In genomic region chr6:20291764-20292227, GRCh38 we compare ENCODE assay signal across 8 cellular contexts.
DNase-seq lines count a peak whose midpoint lies in the region; ATAC-seq and TF ChIP-seq lines count a peak whose summit lies in the region.

No MANE protein-coding gene starts in this region.

- H3K79me2 ChIP-seq in DND-41 (ENCODE audit: insufficient read depth, low read length) (no peaks in the 10 kb centered on the region), KMS-11 (ENCODE audit: insufficient read depth, low read depth) (no peaks in the 10 kb centered on the region), PC-9 (ENCODE audit: low read depth) (no peaks in the 10 kb centered on the region), fibroblast of lung (ENCODE audit: control insufficient read depth, insufficient read depth, low read length) (no peaks in the 10 kb centered on the region)

- ATAC-seq in DND-41 (ENCODE audit: insufficient read depth, low read depth) (peak; percentile 97), GM21737 (IDR thresholded peaks at IDR 0.05; ENCODE audit: unreplicated experiment) (peak; percentile 69)
- ATAC-seq in stimulated activated naive CD8-positive, alpha-beta T cell treated with anti-CD3 and anti-CD28 coated beads, Interleukin-15, amount 100 ng/mL, for 72 hours: peak; percentile 84

- DNase-seq in DND-41 (peak; percentile 84), PC-9 (peak; percentile 53 to 71), fibroblast of lung (ENCODE audit: low read depth in 2 of 2) (peak; percentile 67 to 86), neural crest cell (ENCODE audit: low read depth, low spot score) (peak; percentile 86)
- peak; percentile 75 for DNase-seq in activated T-cell treated with anti-CD3 and anti-CD28 coated beads, Interleukin-2, amount 50 U/mL, for 24 hours
- peak; percentile 66 to 68 for DNase-seq in stimulated activated naive CD8-positive, alpha-beta T cell treated with anti-CD3 and anti-CD28 coated beads, Interleukin-15, amount 100 ng/mL, for 72 hours

- peak overlapping the region; percentile 37 for H3K4me3 Mint-ChIP-seq in activated T-cell treated with anti-CD3 and anti-CD28 coated beads, Interleukin-2, amount 50 U/mL, for 24 hours
- H3K4me3 Mint-ChIP-seq in neural crest cell: no peak overlapping the region
- H3K4me3 Mint-ChIP-seq in stimulated activated naive CD8-positive, alpha-beta T cell treated with anti-CD3 and anti-CD28 coated beads, Interleukin-15, amount 100 ng/mL, for 72 hours: peak overlapping the region; percentile 60 to 63

- no peaks in the 10 kb centered on the region for H3K9me2 ChIP-seq in PC-9 (ENCODE audit: insufficient read depth)

- CTCF ChIA-PET in PC-9 (lab: Charles Lee): no interaction called here

- H3F3A ChIP-seq in PC-9 (ENCODE audit: insufficient read depth, low read depth): no peaks in the 10 kb centered on the region

- no peak overlapping the region for H3K27ac ChIP-seq in DND-41 (ENCODE audit: low read length)
- no peak overlapping the region for H3K27ac ChIP-seq in KMS-11
- H3K27ac ChIP-seq in PC-9: no peak overlapping the region
- H3K27ac ChIP-seq in fibroblast of lung (ENCODE audit: insufficient read depth, low read length): no peak overlapping the region

- no peak overlapping the region for H3K27ac Mint-ChIP-seq in activated T-cell treated with anti-CD3 and anti-CD28 coated beads, Interleukin-2, amount 50 U/mL, for 24 hours
- no peak overlapping the region for H3K27ac Mint-ChIP-seq in neural crest cell (ENCODE audit: unreplicated experiment)
- peak overlapping the region; percentile 39 to 86 for H3K27ac Mint-ChIP-seq in stimulated activated naive CD8-positive, alpha-beta T cell treated with anti-CD3 and anti-CD28 coated beads, Interleukin-15, amount 100 ng/mL, for 72 hours

- no peaks in the 10 kb centered on the region for H3K9me3 Mint-ChIP-seq in activated T-cell treated with anti-CD3 and anti-CD28 coated beads, Interleukin-2, amount 50 U/mL, for 24 hours
- H3K9me3 Mint-ChIP-seq in neural crest cell: no peaks in the 10 kb centered on the region
- no peaks in the 10 kb centered on the region for H3K9me3 Mint-ChIP-seq in stimulated activated naive CD8-positive, alpha-beta T cell treated with anti-CD3 and anti-CD28 coated beads, Interleukin-15, amount 100 ng/mL, for 72 hours

- H3K36me3 ChIP-seq in DND-41 (ENCODE audit: insufficient read depth, low read length) (no peaks in the 10 kb centered on the region), KMS-11 (ENCODE audit: insufficient read depth) (no peaks in the 10 kb centered on the region), PC-9 (ENCODE audit: low read depth) (no peaks in the 10 kb centered on the region), fibroblast of lung (ENCODE audit: control insufficient read depth, insufficient read depth, low read length) (no peaks in the 10 kb centered on the region)

- H3K4me2 ChIP-seq in DND-41 (ENCODE audit: insufficient read depth, low read length): peak overlapping the region; percentile 35
- peak overlapping the region; percentile 25; the same call in 1 of the 2 replicates for H3K4me2 ChIP-seq in KMS-11
- no peak overlapping the region for H3K4me2 ChIP-seq in PC-9
- no peak overlapping the region for H3K4me2 ChIP-seq in fibroblast of lung (ENCODE audit: extremely low read depth, insufficient read depth, low read length)

- H2AFZ ChIP-seq in DND-41 (ENCODE audit: low read depth, low read length) (peak overlapping the region; percentile 63), KMS-11 (ENCODE audit: low read depth) (peak overlapping the region; percentile 39), PC-9 (no peak overlapping the region), fibroblast of lung (ENCODE audit: low read length) (no peak overlapping the region)

- H3K4me1 ChIP-seq in DND-41 (ENCODE audit: insufficient read depth, low read length) (peaks cover 13% of the 10 kb centered on the region), KMS-11 (ENCODE audit: low read depth, poor library complexity, severe bottlenecking) (peaks cover 18% of the 10 kb centered on the region), PC-9 (replicated peaks; ENCODE audit: insufficient read depth) (no peaks in the 10 kb centered on the region), fibroblast of lung (ENCODE audit: control insufficient read depth, extremely low read depth, insufficient read depth, low read length) (no peaks in the 10 kb centered on the region)

- H3K9ac ChIP-seq in DND-41 (ENCODE audit: low read depth, low read length) (no peak overlapping the region), KMS-11 (no peak overlapping the region), fibroblast of lung (ENCODE audit: insufficient read depth, low read length) (no peak overlapping the region)

- no peaks in the 10 kb centered on the region for H3K9me3 ChIP-seq in DND-41 (ENCODE audit: insufficient read depth, low read length, severe bottlenecking)
- no peaks in the 10 kb centered on the region for H3K9me3 ChIP-seq in PC-9 (ENCODE audit: insufficient read depth, low read depth)
- no peaks in the 10 kb centered on the region for H3K9me3 ChIP-seq in fibroblast of lung (ENCODE audit: control insufficient read depth, insufficient read depth, low read depth, low read length)

- peaks cover 19% of the 10 kb centered on the region for H3K4me1 Mint-ChIP-seq in activated T-cell treated with anti-CD3 and anti-CD28 coated beads, Interleukin-2, amount 50 U/mL, for 24 hours (ENCODE audit: low read depth)
- H3K4me1 Mint-ChIP-seq in neural crest cell: peaks cover 4% of the 10 kb centered on the region
- H3K4me1 Mint-ChIP-seq in stimulated activated naive CD8-positive, alpha-beta T cell treated with anti-CD3 and anti-CD28 coated beads, Interleukin-15, amount 100 ng/mL, for 72 hours: peaks cover 21% of the 10 kb centered on the region

- no peaks in the 10 kb centered on the region for H4K20me1 ChIP-seq in DND-41 (ENCODE audit: insufficient read depth, low read length)
- no peaks in the 10 kb centered on the region for H4K20me1 ChIP-seq in KMS-11 (ENCODE audit: insufficient read depth)
- H4K20me1 ChIP-seq in PC-9 (ENCODE audit: insufficient read depth): no peaks in the 10 kb centered on the region
- H4K20me1 ChIP-seq in fibroblast of lung (ENCODE audit: control insufficient read depth, extremely low read depth, insufficient read depth, low read length): no peaks in the 10 kb centered on the region

- BruUV-seq in PC-9 (replicated peaks; lab: Mats Ljungman, UMichigan): no TSS peak

- no peaks in the 10 kb centered on the region for H3K36me3 Mint-ChIP-seq in activated T-cell treated with anti-CD3 and anti-CD28 coated beads, Interleukin-2, amount 50 U/mL, for 24 hours (ENCODE audit: low read depth)
- H3K36me3 Mint-ChIP-seq in neural crest cell (ENCODE audit: low read depth): no peaks in the 10 kb centered on the region

- H3K27me3 Mint-ChIP-seq in activated T-cell treated with anti-CD3 and anti-CD28 coated beads, Interleukin-2, amount 50 U/mL, for 24 hours: no peaks in the 10 kb centered on the region
- no peaks in the 10 kb centered on the region for H3K27me3 Mint-ChIP-seq in neural crest cell (ENCODE audit: low read depth)
- no peaks in the 10 kb centered on the region for H3K27me3 Mint-ChIP-seq in stimulated activated naive CD8-positive, alpha-beta T cell treated with anti-CD3 and anti-CD28 coated beads, Interleukin-15, amount 100 ng/mL, for 72 hours

- intact Hi-C loops in PC-9 (cut with micrococcal nuclease; ENCODE audit: unreplicated experiment): loop anchor here (1.0 to 5.0 kb wide), 5 partner anchors 54 to 238 kb away; partner anchors contain the start of gene E2F3

- TF ChIP-seq CTCF in DND-41 (IDR thresholded peaks at IDR 0.05; ENCODE audit: borderline replicate concordance, extremely low read depth, low read length, poor library complexity, severe bottlenecking) (peak; percentile 97), KMS-11 (conservative IDR thresholded peaks at IDR 0.05; ENCODE audit: low read depth, low read length) (peak; percentile 95), PC-9 (conservative IDR thresholded peaks at IDR 0.05) (peak; percentile 95), fibroblast of lung (conservative IDR thresholded peaks at IDR 0.05 in 1 of 2, IDR thresholded peaks at IDR 0.05 in 1 of 2; ENCODE audit: low read depth in 1 of 2, low read length in 2 of 2) (peak; percentile 95 to 99), neural crest cell (conservative IDR thresholded peaks at IDR 0.05) (peak; percentile 95)

- H3K27me3 ChIP-seq in DND-41 (ENCODE audit: insufficient read depth, low read length, poor library complexity) (no peaks in the 10 kb centered on the region), KMS-11 (ENCODE audit: insufficient read depth, low read depth) (no peaks in the 10 kb centered on the region), PC-9 (ENCODE audit: insufficient read depth, low read depth) (no peaks in the 10 kb centered on the region), fibroblast of lung (ENCODE audit: control insufficient read depth, insufficient read depth, low read length) (no peaks in the 10 kb centered on the region)

- no peak overlapping the region for H3K4me3 ChIP-seq in DND-41 (ENCODE audit: low read depth in 1 of 2, low read length in 2 of 2)
- no peak overlapping the region for H3K4me3 ChIP-seq in KMS-11 (IDR thresholded peaks at IDR 0.05; ENCODE audit: insufficient read depth, low read depth, low read length)
- H3K4me3 ChIP-seq in PC-9: no peak overlapping the region
- H3K4me3 ChIP-seq in fibroblast of lung (replicated peaks in 1 of 4; ENCODE audit: control extremely low read depth in 1 of 4, insufficient read depth in 1 of 4, low read depth in 3 of 4, low read length in 4 of 4): no peak overlapping the region

- POLR2A ChIA-PET in PC-9 (lab: Charles Lee; ENCODE audit: unreplicated experiment): no interaction called here

Comparison
In these comparisons a context has a peak if more than half of its experiments do, and no peak if none do; other contexts are left out.
1. H2AFZ ChIP-seq: peak in DND-41 (single experiment) and KMS-11 (single experiment); none in PC-9 (single experiment) and fibroblast of lung (single experiment).
2. H3K4me2 ChIP-seq: peak in DND-41 (single experiment) and KMS-11 (single experiment); none in PC-9 (single experiment) and fibroblast of lung (single experiment).
3. H3K27ac Mint-ChIP-seq: peak in stimulated activated naive CD8-positive, alpha-beta T cell treated with anti-CD3 and anti-CD28 coated beads, Interleukin-15, amount 100 ng/mL, for 72 hours (2 of 2); none in activated T-cell treated with anti-CD3 and anti-CD28 coated beads, Interleukin-2, amount 50 U/mL, for 24 hours (single experiment) and neural crest cell (single experiment).
4. Peak in every context shown above with its lines, with median percentiles within 50 percentile points of each other: ATAC-seq, DNase-seq and CTCF ChIP-seq.